14 cellular contexts compared by ENCODE assay signal in the genomic region with DNA sequence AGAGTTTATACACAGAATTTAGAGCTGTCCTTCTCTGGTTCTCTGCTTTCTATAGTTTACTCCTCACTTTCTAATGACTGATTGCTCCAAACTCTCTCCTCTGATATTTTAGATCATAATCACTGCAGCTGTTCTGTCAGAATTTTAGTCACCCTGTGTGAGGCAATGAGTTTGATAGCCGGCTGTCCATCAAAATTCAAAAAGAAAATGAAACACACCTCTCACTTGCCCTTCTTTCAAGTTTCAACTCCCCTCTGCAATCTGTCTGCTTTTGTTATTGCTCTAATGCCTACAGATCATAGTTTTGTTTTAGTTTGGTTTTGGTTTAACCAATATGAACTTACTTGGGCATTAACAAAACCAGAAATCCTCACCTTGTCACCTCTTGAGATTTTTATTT. TPM values are rescaled to one million over a fixed set of nuclear protein-coding genes. Genes with fewer than 3 reads are reported as not detected.
A peak's percentile ranks its signal among the peaks of the same experiment; 100 is the strongest.
DNase-seq lines count a peak whose midpoint lies in the region; ATAC-seq and TF ChIP-seq lines count a peak whose summit lies in the region.
"Had no signal": no experiment of that assay in that cellular context is flagged by ENCODE, and none has a peak within 500 bp of the region (broad histone marks: within the 10 kb centered on the region; RNA-seq: fewer than 3 reads in every experiment).

No MANE protein-coding gene starts in this region.

- H3K27ac Mint-ChIP-seq in MCF 10A (ENCODE audit: low read depth, unreplicated experiment): peak overlapping the region; percentile 6
- peak overlapping the region in 1 of 2 donors; percentile 20 for H3K27ac Mint-ChIP-seq in stimulated activated naive CD8-positive, alpha-beta T cell treated with anti-CD3 and anti-CD28 coated beads, Interleukin-15, amount 100 ng/mL, for 72 hours
- H3K27ac Mint-ChIP-seq: WTC11 had no signal

- dilution Hi-C loops in mammary epithelial cell (cut with HindIII; ENCODE audit: low sequenced_read_pairs): no loop called here

- H4K20me1 ChIP-seq in mammary epithelial cell (ENCODE audit: insufficient read depth, low read length) (no peaks in the 10 kb centered on the region), GM23248 (ENCODE audit: insufficient read depth) (no peaks in the 10 kb centered on the region)

- TF ChIP-seq CTCF in MCF 10A (IDR thresholded peaks at IDR 0.05; ENCODE audit: unreplicated experiment): no peak
- TF ChIP-seq CTCF in mammary epithelial cell (conservative IDR thresholded peaks at IDR 0.05 in 1 of 2, IDR thresholded peaks at IDR 0.05 in 1 of 2; ENCODE audit: extremely low read depth in 1 of 2, insufficient read depth in 1 of 2, low read depth in 1 of 2, low read length in 2 of 2): no peak

- no peak for DNase-seq in MCF 10A (ENCODE audit: unreplicated experiment)
- DNase-seq in mammary epithelial cell: no peak
- DNase-seq in stimulated activated naive CD8-positive, alpha-beta T cell treated with anti-CD3 and anti-CD28 coated beads, Interleukin-15, amount 100 ng/mL, for 72 hours: no peak
- DNase-seq in CD1c-positive myeloid dendritic cell (ENCODE audit: extremely low spot score): no peak
- no peak for DNase-seq in KBM-7
- no peak for DNase-seq in GM23248
- DNase-seq: activated T-cell treated with anti-CD3 and anti-CD28 coated beads, Interleukin-2, amount 50 U/mL, for 48 hours; HCEC 1CT; NCI-H1694 had no signal

- in situ Hi-C loops in mammary epithelial cell (cut with MboI; ENCODE audit: low sequenced_read_pairs in 2 of 2): loop anchor here in 1 of 2 donors (10.0 kb wide), 1 partner anchor 383 kb away; no protein-coding TSS in a partner anchor
- in situ Hi-C loops in KBM-7 (cut with MboI; ENCODE audit: low pct_unique_long_range_greater_than_20kb, low sequenced_read_pairs): loop anchor here (25.0 kb wide), 2 partner anchors 156 to 381 kb away; no protein-coding TSS in a partner anchor
- in situ Hi-C loops in GM23248 (cut with MboI): loop anchor here (5.0 to 25.0 kb wide), 3 partner anchors 381 to 931 kb away; no protein-coding TSS in a partner anchor

- H3K36me3 ChIP-seq in mammary epithelial cell (ENCODE audit: insufficient read depth, low read length) (no peaks in the 10 kb centered on the region), GM23248 (ENCODE audit: low read depth) (no peaks in the 10 kb centered on the region)
- H3K36me3 ChIP-seq: ascending aorta had no signal

- H3K79me2 ChIP-seq in mammary epithelial cell (ENCODE audit: insufficient read depth, low read length): no peaks in the 10 kb centered on the region
- no peaks in the 10 kb centered on the region for H3K79me2 ChIP-seq in GM23248 (ENCODE audit: insufficient read depth)

- H3K27me3 ChIP-seq in mammary epithelial cell (ENCODE audit: insufficient read depth, low read length) (no peaks in the 10 kb centered on the region), GM23248 (replicated peaks; ENCODE audit: insufficient read depth) (no peaks in the 10 kb centered on the region)
- H3K27me3 ChIP-seq: ascending aorta had no signal

- H3K27ac ChIP-seq in mammary epithelial cell (ENCODE audit: insufficient read depth, low read depth, low read length): no peak overlapping the region
- no peak overlapping the region for H3K27ac ChIP-seq in GM23248
- H3K27ac ChIP-seq: ascending aorta had no signal

- H3K4me2 ChIP-seq in mammary epithelial cell (ENCODE audit: insufficient read depth, low read depth, low read length) (no peak overlapping the region), GM23248 (ENCODE audit: unreplicated experiment) (no peak overlapping the region)

- ATAC-seq in GM21786 (IDR thresholded peaks at IDR 0.05; ENCODE audit: unreplicated experiment) (peak; percentile 60), HG03280 (IDR thresholded peaks at IDR 0.05; ENCODE audit: unreplicated experiment) (peak; percentile 75)
- peak; percentile 63 for ATAC-seq in stimulated activated naive CD8-positive, alpha-beta T cell treated with anti-CD3 and anti-CD28 coated beads, Interleukin-15, amount 100 ng/mL, for 72 hours
- ATAC-seq: HepG2, WTC11 had no signal

- WGBS in mammary epithelial cell (ENCODE audit: low coverage, missing lambda C conversion rate): 95% methylated on average over 1 of the region's 1 CpG
- 96 to 100% methylated on average over 1 of the region's 1 CpG for WGBS in GM23248 (ENCODE audit: low coverage in 1 of 2, low lambda C conversion rate in 2 of 2, missing lambda C conversion rate in 2 of 2), 2 experiments

- CTCF ChIA-PET in MCF 10A (lab: Yijun Ruan, JAX) (interaction anchor here (0.6 to 20.7 kb wide), 17 partner anchors 8 to 1184 kb away, joined by 3 to 732 read pairs (median 4); no protein-coding TSS in a partner anchor), mammary epithelial cell (lab: Charles Lee; ENCODE audit: low non-redundant PET) (interaction anchor here (0.6 kb wide), 1 partner anchor 793 kb away, joined by 3 read pairs; no protein-coding TSS in a partner anchor)

- H3K9me3 Mint-ChIP-seq in MCF 10A (ENCODE audit: unreplicated experiment): no peaks in the 10 kb centered on the region
- no peaks in the 10 kb centered on the region for H3K9me3 Mint-ChIP-seq in stimulated activated naive CD8-positive, alpha-beta T cell treated with anti-CD3 and anti-CD28 coated beads, Interleukin-15, amount 100 ng/mL, for 72 hours

- peaks cover 14% of the 10 kb centered on the region for H3F3A ChIP-seq in GM23248 (ENCODE audit: insufficient read depth)

- H3K4me1 ChIP-seq in mammary epithelial cell (ENCODE audit: insufficient read depth, low read length) (peaks cover 24% of the 10 kb centered on the region), GM23248 (ENCODE audit: insufficient read depth) (peaks cover 14% of the 10 kb centered on the region)
- H3K4me1 ChIP-seq: ascending aorta had no signal

- no peak overlapping the region for H3K9ac ChIP-seq in mammary epithelial cell (ENCODE audit: insufficient read depth, low read length)
- no peak overlapping the region for H3K9ac ChIP-seq in GM23248

- H3K9me2 ChIP-seq in GM23248 (ENCODE audit: insufficient read depth): no peaks in the 10 kb centered on the region

- H3K27me3 Mint-ChIP-seq in MCF 10A (ENCODE audit: insufficient read depth, unreplicated experiment): no peaks in the 10 kb centered on the region
- H3K27me3 Mint-ChIP-seq in stimulated activated naive CD8-positive, alpha-beta T cell treated with anti-CD3 and anti-CD28 coated beads, Interleukin-15, amount 100 ng/mL, for 72 hours: peaks cover 15% of the 10 kb centered on the region

- H2AFZ ChIP-seq in mammary epithelial cell (ENCODE audit: low read depth, low read length) (no peak overlapping the region), GM23248 (no peak overlapping the region)

- H3K9me3 ChIP-seq in mammary epithelial cell (replicated peaks; ENCODE audit: insufficient read depth, low read length) (no peaks in the 10 kb centered on the region), GM23248 (ENCODE audit: low read depth) (no peaks in the 10 kb centered on the region)
- H3K9me3 ChIP-seq: ascending aorta had no signal

- no peak overlapping the region for H3K4me3 Mint-ChIP-seq in MCF 10A (ENCODE audit: unreplicated experiment)
- H3K4me3 Mint-ChIP-seq in stimulated activated naive CD8-positive, alpha-beta T cell treated with anti-CD3 and anti-CD28 coated beads, Interleukin-15, amount 100 ng/mL, for 72 hours: no peak overlapping the region
- H3K4me3 Mint-ChIP-seq: WTC11 had no signal

- no peaks in the 10 kb centered on the region for H3K36me3 Mint-ChIP-seq in MCF 10A (ENCODE audit: insufficient read depth, unreplicated experiment)

- peaks cover 34% of the 10 kb centered on the region for H3K4me1 Mint-ChIP-seq in MCF 10A (ENCODE audit: insufficient read depth, unreplicated experiment)
- H3K4me1 Mint-ChIP-seq in stimulated activated naive CD8-positive, alpha-beta T cell treated with anti-CD3 and anti-CD28 coated beads, Interleukin-15, amount 100 ng/mL, for 72 hours: peaks cover 9% of the 10 kb centered on the region
- H3K4me1 Mint-ChIP-seq: WTC11 had no signal

- POLR2A ChIA-PET in MCF 10A (lab: Yijun Ruan, JAX): interaction anchor here (0.7 to 2.0 kb wide), 11 partner anchors 9 to 465 kb away, joined by 3 to 11 read pairs (median 3); no protein-coding TSS in a partner anchor

- intact Hi-C loops in MCF 10A (cut with micrococcal nuclease) (no loop called here), mammary epithelial cell (cut with micrococcal nuclease) (loop anchor here (10.0 kb wide), 1 partner anchor 673 kb away; no protein-coding TSS in a partner anchor)

- no TSS peak for BruUV-seq in MCF 10A (replicated peaks; lab: Mats Ljungman, UMichigan)
- no TSS peak for BruUV-seq in mammary epithelial cell (replicated peaks; lab: Mats Ljungman, UMichigan)

- no peak overlapping the region for H3K4me3 ChIP-seq in mammary epithelial cell (replicated peaks in 1 of 3; ENCODE audit: insufficient read depth in 1 of 3, low read depth in 2 of 3, low read length in 3 of 3)
- H3K4me3 ChIP-seq in GM23248: no peak overlapping the region
- H3K4me3 ChIP-seq: ascending aorta had no signal

RNA-seq across cellular contexts. Expression of a gene that starts 23.3 kb away (rescaled TPM):
- total RNA-seq in MCF 10A (2022) (168 and 206 TPM in 2 replicates), mammary epithelial cell (10 to 100 TPM; 17.3 to 38.6 TPM)
- polyA plus RNA-seq in mammary epithelial cell (21.6 TPM), GM23248 (2016; fragmentation: Nextera tagmentation; extraction: Ambion mirVana) (11.4 and 11.7 TPM in 2 replicates)
- polyA minus RNA-seq in mammary epithelial cell: 34.9 TPM
- 5.6 and 7.9 TPM in 2 replicates for total RNA-seq in GM23248 (2014; rRNA removed; shearing (Covaris generic))

RNA-seq across cellular contexts. Expression of a gene that starts 55.1 kb away (rescaled TPM):
- total RNA-seq in MCF 10A (2022) (6.2 and 7.2 TPM in 2 replicates), mammary epithelial cell (10 to 100 TPM; 42.0 to 57.8 TPM)
- polyA plus RNA-seq in mammary epithelial cell (13.9 TPM), GM23248 (2016; fragmentation: Nextera tagmentation; extraction: Ambion mirVana) (0.22 and 0.88 TPM in 2 replicates)
- polyA minus RNA-seq in mammary epithelial cell: 94.8 TPM
- 1.1 and 1.5 TPM in 2 replicates for total RNA-seq in GM23248 (2014; rRNA removed; shearing (Covaris generic))
